8 cellular contexts compared by ENCODE assay signal in genomic region chr15:45458746-45459403, GRCh38.
DNase-seq lines count a peak whose midpoint lies in the region; ATAC-seq, FAIRE-seq and TF ChIP-seq lines count a peak whose summit lies in the region.

No MANE protein-coding gene starts in this region.

- H3K27ac Mint-ChIP-seq in brain, result no peak overlapping the region

- H3K36me3 Mint-ChIP-seq in brain, result no peaks in the 10 kb centered on the region

- CTCF ChIA-PET in GM10248 (lab: Yijun Ruan, JAX), result interaction anchor here (0.5 to 7.1 kb wide), 32 partner anchors 9 to 310 kb away, joined by 3 to 120 read pairs (median 5); partner anchors contain the start of gene BLOC1S6

- POLR2A ChIA-PET in GM10248 (lab: Yijun Ruan, JAX), result interaction anchor here (0.6 kb wide), 1 partner anchor 153 kb away, joined by 4 read pairs; no protein-coding TSS in a partner anchor

- TF ChIP-seq CTCF in GM10248 (IDR thresholded peaks at IDR 0.05; ENCODE audit: control extremely low read depth, extremely low read depth, low read depth, missing control alignments) (peak; percentile 80), brain (conservative IDR thresholded peaks at IDR 0.05) (peak; percentile 88)

- ATAC-seq in GM19463 (IDR thresholded peaks at IDR 0.05; ENCODE audit: unreplicated experiment), result no peak
- ATAC-seq in HG02970 (IDR thresholded peaks at IDR 0.05; ENCODE audit: low FRiP score, unreplicated experiment), result no peak

- DNase-seq in GM10248 (ENCODE audit: extremely low spot score) (peak; percentile 65), NCI-H1092 treated with DMSO at 0.1 percent for 48 hours (lab: John Stamatoyannopoulos, UW) (peak; percentile 39), iris pigment epithelial cell (ENCODE audit: low read depth) (peak; percentile 33)
- DNase-seq in stimulated activated CD4-positive, alpha-beta T cell treated with anti-CD3 and anti-CD28 coated beads, Interleukin-12 subunit alpha, Interleukin-12 subunit beta, amount 100 ng/mL, for 4 hours, result peak; percentile 74

- H3K27me3 Mint-ChIP-seq in brain, result peaks cover 7% of the 10 kb centered on the region

- H3K9me3 Mint-ChIP-seq in brain, result peaks cover 0 to 2% (median 0%) of the 10 kb centered on the region in 5 experiments

- peak; percentile 66 for FAIRE-seq in TTC549 (lab: Jason Lieb, UNC)

- H3K4me3 Mint-ChIP-seq in brain, result peak overlapping the region; percentile 67 to 89 (median 84)

- peaks cover 23% of the 10 kb centered on the region for H3K4me1 Mint-ChIP-seq in brain
